Comparison of ENCODE assay signal across 8 cellular contexts in genomic region chr20:46364670-46365482, GRCh38. TPM values are rescaled to one million over a fixed set of nuclear protein-coding genes. Genes with fewer than 3 reads are reported as not detected.
DNase-seq lines count a peak whose midpoint lies in the region; FAIRE-seq and TF ChIP-seq lines count a peak whose summit lies in the region.

No MANE protein-coding gene starts in this region.

- H3K4me3 Mint-ChIP-seq in Caco-2 (ENCODE audit: unreplicated experiment) = peak overlapping the region; percentile 88

- TF ChIP-seq POLR2A in Peyer's patch (IDR thresholded peaks at IDR 0.05) (no peak), esophagus squamous epithelium (IDR thresholded peaks at IDR 0.05) (no peak), ovary (IDR thresholded peaks at IDR 0.05) (no peak)

- intact Hi-C loops in Caco-2 (cut with micrococcal nuclease; ENCODE audit: unreplicated experiment) (loop anchor here (1.0 to 5.0 kb wide), 2 partner anchors 41 to 58 kb away; partner anchors contain the start of genes CDH22 and ELMO2), esophagus squamous epithelium (cut with DNase I) (no loop called here), ovary (cut with DNase I) (loop anchor here in 1 of 4 donors (1.0 kb wide), 1 partner anchor 41 kb away; the partner anchor contains the start of gene ELMO2)

- no peak for FAIRE-seq in GM19239 (lab: Jason Lieb, UNC)

- H3K9me3 Mint-ChIP-seq in Caco-2 (ENCODE audit: unreplicated experiment) = no peaks in the 10 kb centered on the region

- WGBS in esophagus squamous epithelium, 2 donors = 67 to 74% methylated on average over 9 to 10 of the region's 10 CpGs
- WGBS in ovary, 3 donors = 38 to 48% (median 46%) methylated on average over 10 of the region's 10 CpGs

- TSS peak; percentile 73 for BruUV-seq in Caco-2 (replicated peaks; lab: Mats Ljungman, UMichigan)

- peaks cover 56% of the 10 kb centered on the region for H3K36me3 Mint-ChIP-seq in Caco-2 (ENCODE audit: insufficient read depth, unreplicated experiment)

- no peaks in the 10 kb centered on the region for H3K27me3 ChIP-seq in Caco-2 (replicated peaks; ENCODE audit: control insufficient read depth, insufficient read depth, low read length)
- no peaks in the 10 kb centered on the region for H3K27me3 ChIP-seq in Peyer's patch
- no peaks in the 10 kb centered on the region for H3K27me3 ChIP-seq in esophagus squamous epithelium
- no peaks in the 10 kb centered on the region for H3K27me3 ChIP-seq in ovary

- POLR2A ChIA-PET in Caco-2 (lab: Charles Lee) = interaction anchor here (0.6 to 1.9 kb wide), 19 partner anchors 9 to 977 kb away, joined by 3 to 51 read pairs (median 5); partner anchors contain the start of genes ELMO2 and ZNF335

- H3K4me1 ChIP-seq in Caco-2 (peaks cover 11% of the 10 kb centered on the region), Peyer's patch (peaks cover 0 to 37% (median 6%) of the 10 kb centered on the region in 4 donors), esophagus squamous epithelium (peaks cover 8 to 52% (median 31%) of the 10 kb centered on the region in 3 donors), ovary (ENCODE audit: insufficient read depth) (peaks cover 2% of the 10 kb centered on the region)

- TF ChIP-seq CTCF in Caco-2 (IDR thresholded peaks at IDR 0.05; ENCODE audit: insufficient read depth in 1 of 2, low read depth in 1 of 2, low read length in 1 of 2, severe bottlenecking in 1 of 2, unreplicated experiment in 1 of 2) = no peak
- no peak for TF ChIP-seq CTCF in Peyer's patch (IDR thresholded peaks at IDR 0.05)
- TF ChIP-seq CTCF in esophagus squamous epithelium (IDR thresholded peaks at IDR 0.05) = no peak
- no peak for TF ChIP-seq CTCF in ovary (IDR thresholded peaks at IDR 0.05)

- H3K27me3 Mint-ChIP-seq in Caco-2 (ENCODE audit: insufficient read depth, unreplicated experiment) = no peaks in the 10 kb centered on the region

- CTCF ChIA-PET in Caco-2 (lab: Charles Lee) = interaction anchor here (0.8 to 3.3 kb wide), 10 partner anchors 9 to 594 kb away, joined by 3 to 13 read pairs (median 5); partner anchors contain the start of gene ELMO2

- peaks cover 14% of the 10 kb centered on the region for H3K4me1 Mint-ChIP-seq in Caco-2 (ENCODE audit: low read depth, unreplicated experiment)

- no peaks in the 10 kb centered on the region for H3K9me3 ChIP-seq in Caco-2
- no peaks in the 10 kb centered on the region for H3K9me3 ChIP-seq in Peyer's patch
- no peaks in the 10 kb centered on the region for H3K9me3 ChIP-seq in esophagus squamous epithelium
- no peaks in the 10 kb centered on the region for H3K9me3 ChIP-seq in ovary

- peak overlapping the region; percentile 83 for H3K27ac Mint-ChIP-seq in Caco-2 (ENCODE audit: unreplicated experiment)

- H3K4me3 ChIP-seq in Caco-2 (ENCODE audit: low read depth, low read length) (peak overlapping the region; percentile 86), Peyer's patch (peak overlapping the region; percentile 75 to 87 (median 80)), esophagus squamous epithelium (peak overlapping the region; percentile 91 to 100 (median 92)), ovary (peak overlapping the region; percentile 100)

- TF ChIP-seq EP300 in ovary (IDR thresholded peaks at IDR 0.05) = no peak

- H3K36me3 ChIP-seq in Caco-2 (ENCODE audit: control insufficient read depth, insufficient read depth, low read length) (peaks cover 3% of the 10 kb centered on the region; the same call in 1 of the 2 replicates), Peyer's patch (peaks cover 0 to 42% (median 0%) of the 10 kb centered on the region in 3 donors), esophagus squamous epithelium (peaks cover 8 to 52% (median 39%) of the 10 kb centered on the region in 3 donors), ovary (no peaks in the 10 kb centered on the region)

- peak overlapping the region; percentile 94 to 95 (median 94) for H3K27ac ChIP-seq in Peyer's patch
- H3K27ac ChIP-seq in esophagus squamous epithelium = peak overlapping the region; percentile 96 to 100 (median 98)
- H3K27ac ChIP-seq in ovary = peak overlapping the region; percentile 87

- no peak for DNase-seq in Caco-2
- peak in 1 of 3 donors; percentile 43 for DNase-seq in Peyer's patch
- no peak for DNase-seq in esophagus squamous epithelium (lab: John Stamatoyannopoulos, UW)
- no peak for DNase-seq in ovary
- DNase-seq in GM19239 (ENCODE audit: insufficient read length, low spot score) = no peak
- DNase-seq in stimulated activated naive CD4-positive, alpha-beta T cell (lab: John Stamatoyannopoulos, UW) = no peak
- no peak for DNase-seq in COR-L47 (lab: John Stamatoyannopoulos, UW)
- DNase-seq in COLO829 (ENCODE audit: low spot score) = no peak

RNA-seq across cellular contexts. Expression of gene ELMO2, which starts 41.5 kb away (rescaled TPM):
- 75.0 and 82.4 TPM in 2 replicates for total RNA-seq in Caco-2 (2022)
- total RNA-seq in Peyer's patch = 10 to 100 TPM; 24.3 to 78.4 (median 26.4) TPM
- 10 to 100 TPM; 27.5 to 38.0 (median 37.0) TPM for total RNA-seq in esophagus squamous epithelium
- total RNA-seq in ovary = 10 to 100 TPM; 20.1 to 51.7 (median 41.0) TPM
- 10 to 100 TPM; 19.1 to 57.6 TPM for polyA plus RNA-seq in ovary

RNA-seq across cellular contexts. Expression of gene CDH22, which starts 56.6 kb away (rescaled TPM):
- total RNA-seq in Caco-2 (2022) (0.11 TPM in 1 of 2 replicates, not detected in the other), Peyer's patch (not detected), esophagus squamous epithelium (1 to 10 TPM in 2 of 4 donors, under 1 TPM in 2; 0.11 to 2.3 (median 0.76) TPM), ovary (1 to 10 TPM in 3 of 7 donors, under 1 TPM in 4; 0.18 to 1.5 (median 0.92) TPM)
- polyA plus RNA-seq in ovary = under 1 TPM; 0.10 to 0.11 TPM
